ENCODE assay signal across 28 cellular contexts in the genomic region with DNA sequence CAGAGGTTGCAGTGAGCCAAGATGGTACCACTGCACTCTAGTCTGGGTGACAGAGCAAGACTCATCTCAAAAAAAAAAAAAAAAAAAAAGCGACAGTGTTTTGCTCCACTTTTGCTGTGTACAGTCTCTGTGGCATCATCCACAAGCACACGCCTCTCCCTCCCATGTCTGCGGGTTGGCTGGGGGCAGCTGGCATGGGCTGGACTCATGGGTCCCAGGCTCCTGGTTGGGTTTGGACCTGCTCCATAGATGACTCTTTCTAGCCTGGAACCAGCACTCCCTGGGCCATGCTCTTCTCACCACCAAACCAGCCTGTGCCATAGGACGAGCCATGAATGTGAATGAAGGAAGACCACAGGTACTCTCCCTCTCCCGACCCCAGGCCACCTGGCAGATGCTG. TPM values are rescaled to one million over a fixed set of nuclear protein-coding genes. Genes with fewer than 3 reads are reported as not detected.
"Had no signal": no experiment of that assay in that cellular context is flagged by ENCODE, and none has a peak within 500 bp of the region (broad histone marks: within the 10 kb centered on the region; RNA-seq: fewer than 3 reads in every experiment).

No MANE protein-coding gene starts in this region.

- H3K27me3 ChIP-seq: adrenal gland, body of pancreas, breast epithelium, SJCRH30 had no signal

- FAIRE-seq: astrocyte, RCC 7860, TTC549 had no signal

- H3K4me3 ChIP-seq: adrenal gland, body of pancreas, breast epithelium, PC-9, SJCRH30, SK-N-MC had no signal

- H3K4me2 ChIP-seq: PC-9 had no signal

- DNase-seq: activated CD4-positive, alpha-beta T cell treated with anti-CD3 and anti-CD28 coated beads, Interleukin-2, amount 10 ng/mL, durations not matched to agents 7 days and 5 days; activated CD4-positive, alpha-beta T cell treated with anti-CD3 and anti-CD28 coated beads, Interleukin-2, amount 50 U/mL, for 48 hours; activated CD8-positive, alpha-beta T cell treated with anti-CD3 and anti-CD28 coated beads, Interleukin-2, amount 10 ng/mL, durations not matched to agents 7 days and 5 days; activated gamma-delta T cell treated with Interleukin-2 at 50 U/mL for 16 hours; activated naive CD4-positive, alpha-beta T cell treated with anti-CD3 and anti-CD28 coated beads for 36 hours; activated T-cell treated with anti-CD3 and anti-CD28 coated beads, Interleukin-2, amount 50 U/mL, for 4 hours; adrenal gland; body of pancreas; NCI-H1092 treated with DMSO at 0.1 percent for 48 hours; NCI-H1417; NCI-H146; NCI-H187; NCI-H2029 treated with DMSO at 0.1 percent for 48 hours; NCI-H2107; NCI-H2171; NCI-H510A; NCI-H526; NCI-H748 treated with DMSO at 0.1 percent for 48 hours; PC-9; SHP77 had no signal

- H3K36me3 ChIP-seq: adrenal gland, breast epithelium, SJCRH30 had no signal

- H3K4me1 ChIP-seq: breast epithelium, SJCRH30 had no signal

- H3K9me3 ChIP-seq: adrenal gland, body of pancreas, breast epithelium, SJCRH30 had no signal

- H3K27ac ChIP-seq: adrenal gland, body of pancreas, breast epithelium, PC-9, RWPE1, SJCRH30, SK-N-MC had no signal

- ATAC-seq: activated CD8-positive, alpha-beta T cell treated with anti-CD3 and anti-CD28 coated beads, Interleukin-2, amount 10 ng/mL, durations not matched to agents 7 days and 5 days; activated T-cell treated with anti-CD3 and anti-CD28 coated beads, Interleukin-2, amount 50 U/mL, for 4 hours; body of pancreas had no signal

- H2AFZ ChIP-seq: PC-9 had no signal

RNA-seq across cellular contexts. Expression of a gene that starts 7.9 kb away (rescaled TPM):
- total RNA-seq: activated CD4-positive, alpha-beta T cell treated with anti-CD3 and anti-CD28 coated beads, Interleukin-2, amount 10 ng/mL, durations not matched to agents 7 days and 5 days; activated naive CD4-positive, alpha-beta T cell treated with anti-CD3 and anti-CD28 coated beads for 36 hours; OCI-LY7; PC-9 had no signal
